20 cellular contexts compared by ENCODE assay signal in genomic region chr21:15164678-15165303, GRCh38.
DNase-seq lines count a peak whose midpoint lies in the region; ATAC-seq, FAIRE-seq and TF ChIP-seq lines count a peak whose summit lies in the region.
"Had no signal": no experiment of that assay in that cellular context is flagged by ENCODE, and none has a peak within 500 bp of the region (broad histone marks: within the 10 kb centered on the region; RNA-seq: fewer than 3 reads in every experiment).

No MANE protein-coding gene starts in this region.

- no peak for ATAC-seq in GM21529 (IDR thresholded peaks at IDR 0.05; ENCODE audit: unreplicated experiment)
- ATAC-seq: right cardiac atrium had no signal

- DNase-seq in DMS53 treated with DMSO at 0.1 percent for 48 hours (lab: John Stamatoyannopoulos, UW; ENCODE audit: unreplicated experiment) = peak; percentile 16
- DNase-seq in LoVo (ENCODE audit: low spot score) = peak; percentile 65
- peak; percentile 85 for DNase-seq in bronchial epithelial cell (ENCODE audit: low read depth)
- DNase-seq in mucosa of gallbladder (ENCODE audit: low spot score) = peak; percentile 13
- DNase-seq in NCI-H2227 (lab: John Stamatoyannopoulos, UW; ENCODE audit: unreplicated experiment) = no peak
- DNase-seq in NCI-H510A treated with DMSO at 0.1 percent for 48 hours (lab: John Stamatoyannopoulos, UW) = no peak
- DNase-seq in pons (ENCODE audit: low spot score) = no peak
- DNase-seq: activated CD4-positive, alpha-beta memory T cell treated with anti-CD3 and anti-CD28 coated beads for 36 hours; activated T-cell treated with anti-CD3 and anti-CD28 coated beads, Interleukin-2, amount 50 U/mL, for 24 hours; CD4-positive, alpha-beta memory T cell; DND-41; dorsolateral prefrontal cortex; esophagus squamous epithelium; kidney glomerular epithelial cell; NCI-H2081; stimulated activated CD4-positive, alpha-beta T cell treated with anti-CD3 and anti-CD28 coated beads, Interleukin-1b, Interleukin-23, amount 100 ng/mL, for 48 hours; stomach had no signal

- FAIRE-seq in bronchial epithelial cell (lab: Jason Lieb, UNC) = no peak

- TF ChIP-seq CTCF in bronchial epithelial cell (IDR thresholded peaks at IDR 0.05; ENCODE audit: insufficient read depth, low read length, severe bottlenecking) = no peak

- H3K36me3 ChIP-seq in bronchial epithelial cell (ENCODE audit: control insufficient read depth, insufficient read depth, low read length) = no peaks in the 10 kb centered on the region
- H3K36me3 ChIP-seq: esophagus squamous epithelium, stomach, vagina had no signal

- no peak overlapping the region for H3K4me3 ChIP-seq in bronchial epithelial cell (ENCODE audit: low read depth, low read length)
- H3K4me3 ChIP-seq: dorsolateral prefrontal cortex, esophagus squamous epithelium, stomach, vagina had no signal

- H3K27me3 ChIP-seq in bronchial epithelial cell (ENCODE audit: control insufficient read depth, insufficient read depth, low read length) = no peaks in the 10 kb centered on the region
- H3K27me3 ChIP-seq: esophagus squamous epithelium, stomach, vagina had no signal

Comparison
In these comparisons a context has a peak if more than half of its experiments do, and no peak if none do; other contexts are left out.
1. DNase-seq: peak in DMS53 treated with DMSO at 0.1 percent for 48 hours (single experiment), LoVo (single experiment), bronchial epithelial cell (single experiment) and mucosa of gallbladder (single experiment); none in NCI-H2227 (single experiment), NCI-H510A treated with DMSO at 0.1 percent for 48 hours (single experiment) and pons (single experiment).